ENCODE assay signal across 8 cellular contexts in the genomic region with DNA sequence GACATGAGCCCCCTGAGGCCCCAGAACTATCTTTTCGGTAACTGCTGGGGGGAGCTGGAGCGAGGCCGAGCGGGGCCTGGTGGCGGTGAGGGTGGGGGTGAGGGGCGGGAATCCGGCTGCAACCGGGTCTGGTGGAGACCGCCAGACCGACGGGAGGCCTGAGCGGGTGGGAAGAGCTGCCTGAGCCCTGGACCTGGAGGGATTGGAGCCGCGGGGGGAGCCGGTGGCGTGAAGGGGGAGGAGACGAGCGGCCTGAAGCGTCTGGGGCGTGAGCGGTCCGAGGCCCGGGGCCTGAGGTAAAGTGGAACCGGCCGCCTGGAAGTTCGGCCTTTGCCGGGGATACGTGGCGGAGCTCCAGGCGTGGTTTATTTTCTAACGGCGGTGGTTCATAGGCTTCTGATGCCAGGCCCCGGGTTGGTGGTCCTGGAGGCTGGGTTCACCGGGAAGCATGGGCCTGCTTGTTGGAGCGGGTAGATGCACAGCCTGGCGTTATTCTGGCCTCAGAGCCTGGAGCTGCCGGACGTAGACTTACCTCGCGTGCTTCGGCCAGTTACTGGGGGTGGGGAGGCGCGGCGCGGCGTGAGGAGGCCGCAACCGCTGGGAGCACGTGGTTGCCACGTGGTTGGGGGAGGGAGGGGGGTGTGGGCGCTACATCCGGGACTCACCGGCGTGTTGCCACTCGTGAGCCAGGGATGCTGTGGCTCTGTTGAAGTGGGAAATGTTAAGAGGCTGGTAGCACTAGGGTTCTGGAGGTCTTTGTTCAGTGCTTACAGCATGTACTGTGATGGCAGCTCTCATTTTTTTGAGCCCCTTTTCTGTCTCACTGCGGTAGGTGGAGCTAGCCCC. TPM values are rescaled to one million over a fixed set of nuclear protein-coding genes. Genes with fewer than 3 reads are reported as not detected.
A peak's percentile ranks its signal among the peaks of the same experiment; 100 is the strongest.
DNase-seq lines count a peak whose midpoint lies in the region; ATAC-seq and TF ChIP-seq lines count a peak whose summit lies in the region.

No MANE protein-coding gene starts in this region.

- peak overlapping the region; percentile 95 for H3K4me3 Mint-ChIP-seq in dendritic cell treated with granulocyte-macrophage colony-stimulating factor and Interleukin-4, amounts not matched to agents 40 ng/mL and 50 ng/mL, for 4 days

- H3K9me3 Mint-ChIP-seq in dendritic cell treated with granulocyte-macrophage colony-stimulating factor and Interleukin-4, amounts not matched to agents 40 ng/mL and 50 ng/mL, for 4 days = no peaks in the 10 kb centered on the region

- intact Hi-C loops in dendritic cell treated with granulocyte-macrophage colony-stimulating factor and Interleukin-4, amounts not matched to agents 40 ng/mL and 50 ng/mL, for 4 days (cut with micrococcal nuclease) = no loop called here

- H3K4me3 ChIP-seq in liver (ENCODE audit: low read depth in 1 of 3, low read length in 3 of 3) = peak overlapping the region; percentile 83 to 95 (median 95)

- no peaks in the 10 kb centered on the region for H3K9me3 ChIP-seq in liver (ENCODE audit: control insufficient read depth in 4 of 4, low read length in 3 of 4)

- H3K4me1 ChIP-seq in liver (ENCODE audit: control insufficient read depth in 4 of 4, insufficient read depth in 4 of 4, low read length in 3 of 4) = peaks cover 3 to 19% (median 14%) of the 10 kb centered on the region in 4 donors

- H3K9ac ChIP-seq in liver (ENCODE audit: low read depth in 1 of 2, low read length in 2 of 2) = peak overlapping the region; percentile 62 to 73

- no peaks in the 10 kb centered on the region for H3K27me3 Mint-ChIP-seq in dendritic cell treated with granulocyte-macrophage colony-stimulating factor and Interleukin-4, amounts not matched to agents 40 ng/mL and 50 ng/mL, for 4 days

- under 1% methylated on average over 56 of the region's 56 CpGs for WGBS in liver

- H3K4me1 Mint-ChIP-seq in dendritic cell treated with granulocyte-macrophage colony-stimulating factor and Interleukin-4, amounts not matched to agents 40 ng/mL and 50 ng/mL, for 4 days (ENCODE audit: low read depth) = peaks cover 37% of the 10 kb centered on the region

- peak; percentile 13 for ATAC-seq in HG02970 (IDR thresholded peaks at IDR 0.05; ENCODE audit: low FRiP score, unreplicated experiment)

- H3K27ac ChIP-seq in liver (ENCODE audit: low read depth in 1 of 2, low read length in 2 of 2) = peak overlapping the region; percentile 67 to 78

- H3K36me3 Mint-ChIP-seq in dendritic cell treated with granulocyte-macrophage colony-stimulating factor and Interleukin-4, amounts not matched to agents 40 ng/mL and 50 ng/mL, for 4 days (ENCODE audit: low read depth) = peaks cover 53% of the 10 kb centered on the region

- peak; percentile 66 for DNase-seq in SIG-M5 treated with dmso at 0.1 percent for 504 hours (lab: John Stamatoyannopoulos, UW; ENCODE audit: unreplicated experiment)
- no peak for DNase-seq in SIG-M5 (lab: John Stamatoyannopoulos, UW)
- peak; percentile 75 for DNase-seq in NCI-H2227 (lab: John Stamatoyannopoulos, UW; ENCODE audit: unreplicated experiment)
- peak; percentile 75 for DNase-seq in activated CD4-positive, alpha-beta T cell treated with anti-CD3 and anti-CD28 coated beads, Interleukin-2, amount 50 U/mL, for 1 hour
- peak; percentile 87 for DNase-seq in stimulated activated CD4-positive, alpha-beta T cell treated with anti-CD3 and anti-CD28 coated beads, Interleukin-4, amount 100 ng/mL, for 24 hours

- TF ChIP-seq RAD21 in liver (IDR thresholded peaks at IDR 0.05) = no peak

- no peak for TF ChIP-seq CTCF in liver (IDR thresholded peaks at IDR 0.05; ENCODE audit: low read depth, low read length, missing input control)

- H3K36me3 ChIP-seq in liver (ENCODE audit: control insufficient read depth in 4 of 4, insufficient read depth in 3 of 4, low read depth in 1 of 4, low read length in 3 of 4) = peaks cover 1 to 23% (median 11%) of the 10 kb centered on the region in 4 donors

- H3K27ac Mint-ChIP-seq in dendritic cell treated with granulocyte-macrophage colony-stimulating factor and Interleukin-4, amounts not matched to agents 40 ng/mL and 50 ng/mL, for 4 days = peak overlapping the region; percentile 94

- no peaks in the 10 kb centered on the region for H3K27me3 ChIP-seq in liver (ENCODE audit: control insufficient read depth in 4 of 4, insufficient read depth in 4 of 4, low read length in 3 of 4)

TF ChIP-seq in liver, 16 proteins besides CTCF, POLR2A, EP300 and RAD21:
- TF ChIP-seq FOXA2 (IDR thresholded peaks at IDR 0.05) = no peak
- TF ChIP-seq, protein P1, sequence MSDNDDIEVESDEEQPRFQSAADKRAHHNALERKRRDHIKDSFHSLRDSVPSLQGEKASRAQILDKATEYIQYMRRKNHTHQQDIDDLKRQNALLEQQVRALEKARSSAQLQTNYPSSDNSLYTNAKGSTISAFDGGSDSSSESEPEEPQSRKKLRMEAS (IDR thresholded peaks at IDR 0.05) = peak; percentile 99

RNA-seq across cellular contexts. Expression of a gene that starts 0.5 kb away (rescaled TPM):
- 100 to 1,000 TPM; 186 to 539 TPM for total RNA-seq in liver
- polyA plus RNA-seq in liver = 100 to 1,000 TPM; 133 to 959 TPM

RNA-seq across cellular contexts. Expression of a gene that starts 31.3 kb away (rescaled TPM):
- total RNA-seq in liver = under 1 TPM in 1 of 2 donors, not detected in 1; 0.08 TPM
- not detected for polyA plus RNA-seq in liver
